18 cellular contexts compared by ENCODE assay signal in genomic region chr10:105769248-105770184, GRCh38.
A peak's percentile ranks its signal among the peaks of the same experiment; 100 is the strongest.
DNase-seq lines count a peak whose midpoint lies in the region; ATAC-seq, FAIRE-seq and TF ChIP-seq lines count a peak whose summit lies in the region.
"Had no signal": no experiment of that assay in that cellular context is flagged by ENCODE, and none has a peak within 500 bp of the region (broad histone marks: within the 10 kb centered on the region; RNA-seq: fewer than 3 reads in every experiment).

No MANE protein-coding gene starts in this region.

- no peak overlapping the region for H3K27ac Mint-ChIP-seq in MCF 10A (ENCODE audit: low read depth, unreplicated experiment)
- no peak overlapping the region for H3K27ac Mint-ChIP-seq in activated CD4-positive, alpha-beta T cell treated with anti-CD3 and anti-CD28 coated beads for 36 hours

- peaks cover 26% of the 10 kb centered on the region for H3K27me3 Mint-ChIP-seq in MCF 10A (ENCODE audit: insufficient read depth, unreplicated experiment)
- peaks cover 5% of the 10 kb centered on the region for H3K27me3 Mint-ChIP-seq in activated CD4-positive, alpha-beta T cell treated with anti-CD3 and anti-CD28 coated beads for 36 hours

- H3K4me3 Mint-ChIP-seq in MCF 10A (ENCODE audit: unreplicated experiment) = no peak overlapping the region
- no peak overlapping the region for H3K4me3 Mint-ChIP-seq in activated CD4-positive, alpha-beta T cell treated with anti-CD3 and anti-CD28 coated beads for 36 hours

- H3K36me3 ChIP-seq in breast epithelium = no peaks in the 10 kb centered on the region
- H3K36me3 ChIP-seq in bronchial epithelial cell (ENCODE audit: control insufficient read depth, insufficient read depth, low read length) = no peaks in the 10 kb centered on the region
- H3K36me3 ChIP-seq: BLaER1 treated with 17β-estradiol and CSF1 and Interleukin-3, amounts not matched to agents 10 nM and 100 nM had no signal

- BruUV-seq in MCF 10A (replicated peaks; lab: Mats Ljungman, UMichigan) = no TSS peak

- no peaks in the 10 kb centered on the region for H3K4me1 ChIP-seq in breast epithelium
- H3K4me1 ChIP-seq: BLaER1 treated with 17β-estradiol and CSF1 and Interleukin-3, amounts not matched to agents 10 nM and 100 nM had no signal

- H3K9me3 Mint-ChIP-seq in MCF 10A (ENCODE audit: unreplicated experiment) = no peaks in the 10 kb centered on the region
- no peaks in the 10 kb centered on the region for H3K9me3 Mint-ChIP-seq in activated CD4-positive, alpha-beta T cell treated with anti-CD3 and anti-CD28 coated beads for 36 hours (ENCODE audit: low read depth)

- no peaks in the 10 kb centered on the region for H3K27me3 ChIP-seq in breast epithelium
- no peaks in the 10 kb centered on the region for H3K27me3 ChIP-seq in bronchial epithelial cell (ENCODE audit: control insufficient read depth, insufficient read depth, low read length)
- H3K27me3 ChIP-seq: BLaER1 treated with 17β-estradiol and CSF1 and Interleukin-3, amounts not matched to agents 10 nM and 100 nM had no signal

- peaks cover 7% of the 10 kb centered on the region for H3K36me3 Mint-ChIP-seq in MCF 10A (ENCODE audit: insufficient read depth, unreplicated experiment)
- H3K36me3 Mint-ChIP-seq in activated CD4-positive, alpha-beta T cell treated with anti-CD3 and anti-CD28 coated beads for 36 hours (ENCODE audit: low read depth) = no peaks in the 10 kb centered on the region

- H3K9me3 ChIP-seq in breast epithelium = no peaks in the 10 kb centered on the region
- H3K9me3 ChIP-seq: BLaER1 treated with 17β-estradiol and CSF1 and Interleukin-3, amounts not matched to agents 10 nM and 100 nM had no signal

- peak; percentile 16 for DNase-seq in MCF 10A (ENCODE audit: unreplicated experiment)
- DNase-seq in breast epithelium (ENCODE audit: low spot score in 2 of 2) = no peak
- peak; percentile 42 for DNase-seq in bronchial epithelial cell (ENCODE audit: low read depth)
- peak; percentile 95 for DNase-seq in kidney tubule cell (ENCODE audit: low spot score)
- peak; percentile 44 for DNase-seq in urothelium cell line (ENCODE audit: low spot score)
- no peak for DNase-seq in left colon
- DNase-seq in NCI-H2107 (lab: John Stamatoyannopoulos, UW) = no peak
- no peak for DNase-seq in activated CD4-positive, alpha-beta T cell treated with anti-CD3 and anti-CD28 coated beads for 36 hours
- DNase-seq: DMS 273 treated with DMSO at 0.1 percent for 48 hours, HCEC 1CT, NCI-H1092, NCI-H1694, NCI-H446 treated with DMSO at 0.1 percent for 48 hours, NCI-H748 treated with DMSO at 0.1 percent for 48 hours, SHP77 had no signal

- ATAC-seq in left colon = no peak
- no peak for ATAC-seq in activated CD4-positive, alpha-beta T cell treated with anti-CD3 and anti-CD28 coated beads for 36 hours
- ATAC-seq: K562 had no signal

- TF ChIP-seq CTCF in MCF 10A (IDR thresholded peaks at IDR 0.05; ENCODE audit: unreplicated experiment) (no peak), breast epithelium (IDR thresholded peaks at IDR 0.05) (no peak), bronchial epithelial cell (IDR thresholded peaks at IDR 0.05; ENCODE audit: insufficient read depth, low read length, severe bottlenecking) (no peak)

- CTCF ChIA-PET in MCF 10A (lab: Yijun Ruan, JAX) = interaction anchor here (0.6 kb wide), 3 partner anchors 48 to 820 kb away, joined by 3 to 5 read pairs (median 3); no protein-coding TSS in a partner anchor
- CTCF ChIA-PET in activated CD4-positive, alpha-beta T cell treated with anti-CD3 and anti-CD28 coated beads for 36 hours (lab: Charles Lee) = interaction anchor here (0.7 kb wide), 1 partner anchor 164 kb away, joined by 3 read pairs; no protein-coding TSS in a partner anchor

- POLR2A ChIA-PET in MCF 10A (lab: Yijun Ruan, JAX) = interaction anchor here (0.6 kb wide), 1 partner anchor 114 kb away, joined by 3 read pairs; no protein-coding TSS in a partner anchor
- POLR2A ChIA-PET in activated CD4-positive, alpha-beta T cell treated with anti-CD3 and anti-CD28 coated beads for 36 hours (lab: Charles Lee) = no interaction called here

- FAIRE-seq in bronchial epithelial cell (lab: Jason Lieb, UNC) (no peak), urothelium cell line (lab: Jason Lieb, UNC) (no peak)
- FAIRE-seq: K562 had no signal

- no peak for TF ChIP-seq POLR2A in breast epithelium (IDR thresholded peaks at IDR 0.05)

- H3K4me1 Mint-ChIP-seq in MCF 10A (ENCODE audit: insufficient read depth, unreplicated experiment) = peaks cover 14% of the 10 kb centered on the region
- H3K4me1 Mint-ChIP-seq in activated CD4-positive, alpha-beta T cell treated with anti-CD3 and anti-CD28 coated beads for 36 hours = no peaks in the 10 kb centered on the region

- H3K4me3 ChIP-seq in breast epithelium (no peak overlapping the region), bronchial epithelial cell (ENCODE audit: low read depth, low read length) (no peak overlapping the region)
- H3K4me3 ChIP-seq: BLaER1 treated with 17β-estradiol and CSF1 and Interleukin-3, amounts not matched to agents 10 nM and 100 nM; K562 had no signal

- H3K27ac ChIP-seq in breast epithelium = no peak overlapping the region
- H3K27ac ChIP-seq: 22Rv1; BLaER1 treated with 17β-estradiol and CSF1 and Interleukin-3, amounts not matched to agents 10 nM and 100 nM had no signal

- intact Hi-C loops in MCF 10A (cut with micrococcal nuclease) = no loop called here
- intact Hi-C loops in breast epithelium (cut with DNase I; ENCODE audit: low total_unique reads) = no loop called here
- intact Hi-C loops in left colon (cut with DNase I, micrococcal nuclease) = no loop called here
- intact Hi-C loops in activated CD4-positive, alpha-beta T cell treated with anti-CD3 and anti-CD28 coated beads for 36 hours (cut with DNase I, micrococcal nuclease) = no loop called here

Comparison
In these comparisons a context has a peak if more than half of its experiments do, and no peak if none do; other contexts are left out.
1. DNase-seq: peak in MCF 10A (single experiment), bronchial epithelial cell (single experiment), kidney tubule cell (single experiment) and urothelium cell line (single experiment); none in breast epithelium (0 of 2), left colon (0 of 2), NCI-H2107 (single experiment) and activated CD4-positive, alpha-beta T cell treated with anti-CD3 and anti-CD28 coated beads for 36 hours (single experiment).